In the genomic region with DNA sequence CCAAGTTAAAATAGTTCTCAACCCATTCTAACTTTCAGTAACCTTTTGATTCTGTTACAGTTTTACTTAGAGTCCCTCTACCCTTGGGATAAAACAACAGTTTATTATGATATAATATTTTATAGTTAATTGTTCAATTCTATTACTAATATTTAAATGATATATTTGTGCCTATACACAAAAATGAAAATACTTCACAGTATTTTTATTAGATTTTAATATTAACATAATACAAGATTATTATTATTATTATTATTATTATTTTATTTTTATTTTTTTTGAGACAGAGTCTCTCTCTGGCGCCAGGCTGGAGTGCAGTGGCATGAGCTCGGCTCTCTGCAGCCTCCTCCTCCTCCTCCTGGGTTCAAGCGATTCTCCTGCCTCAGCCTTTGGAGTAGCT, we compare ENCODE assay signal across 7 cellular contexts.
"Had no signal": no experiment of that assay in that cellular context is flagged by ENCODE, and none has a peak within 500 bp of the region (broad histone marks: within the 10 kb centered on the region; RNA-seq: fewer than 3 reads in every experiment).

No MANE protein-coding gene starts in this region.

- FAIRE-seq: HepG2 had no signal

- DNase-seq: GM23248, GOT3, H7, HFFc6 had no signal

- H3K9ac ChIP-seq: GM23248 had no signal

- H3K36me3 ChIP-seq: HAP-1 had no signal

- H3K9me3 ChIP-seq: HAP-1 had no signal

- H3K4me1 ChIP-seq: HAP-1 had no signal

- H3K27ac ChIP-seq: GM23248, HL-60 had no signal

- H3K4me3 ChIP-seq: GM23248, HAP-1 had no signal
